In genomic region chr12:43675048-43675904, GRCh38 we compare ENCODE assay signal across 21 cellular contexts.
DNase-seq lines count a peak whose midpoint lies in the region; ATAC-seq and TF ChIP-seq lines count a peak whose summit lies in the region.
"Had no signal": no experiment of that assay in that cellular context is flagged by ENCODE, and none has a peak within 500 bp of the region (broad histone marks: within the 10 kb centered on the region; RNA-seq: fewer than 3 reads in every experiment).

No MANE protein-coding gene starts in this region.

- H3K4me3 ChIP-seq in fibroblast of the aortic adventitia (ENCODE audit: low read depth, low read length): no peak overlapping the region
- no peak overlapping the region for H3K4me3 ChIP-seq in mucosa of descending colon
- H3K4me3 ChIP-seq: A549, coronary artery, GM23248, heart right ventricle, PC-9, SJSA1, tibial artery had no signal

- H3K4me1 ChIP-seq in mucosa of descending colon (ENCODE audit: low read depth): no peaks in the 10 kb centered on the region
- H3K4me1 ChIP-seq: A549, heart right ventricle, SJSA1, tibial artery had no signal

- H3K36me3 ChIP-seq in mucosa of descending colon (ENCODE audit: low read depth): no peaks in the 10 kb centered on the region
- H3K36me3 ChIP-seq: heart right ventricle, SJSA1, tibial artery had no signal

- no peak for TF ChIP-seq EP300 in Ishikawa (IDR thresholded peaks at IDR 0.05; ENCODE audit: borderline replicate concordance)

- intact Hi-C loops in mucosa of descending colon (cut with DNase I, micrococcal nuclease): no loop called here

- no peaks in the 10 kb centered on the region for H3K9me3 ChIP-seq in mucosa of descending colon
- H3K9me3 ChIP-seq: A549, SJSA1, tibial artery had no signal

- ATAC-seq in mucosa of descending colon: peak; percentile 12
- ATAC-seq: heart right ventricle had no signal

- TF ChIP-seq CTCF in fibroblast of the aortic adventitia (IDR thresholded peaks at IDR 0.05; ENCODE audit: insufficient read depth, low read length) (no peak), mucosa of descending colon (IDR thresholded peaks at IDR 0.05) (no peak)

- TF ChIP-seq RAD21 in Ishikawa (IDR thresholded peaks at IDR 0.05; ENCODE audit: low read depth): no peak

- DNase-seq in AG08396 (ENCODE audit: low spot score) (peak; percentile 11), fibroblast of the aortic adventitia (ENCODE audit: low read depth) (peak; percentile 2), mucosa of descending colon (no peak), NCI-H2081 treated with DMSO at 0.1 percent for 48 hours (lab: John Stamatoyannopoulos, UW) (no peak), NCI-H1436 treated with DMSO at 0.1 percent for 48 hours (lab: John Stamatoyannopoulos, UW) (no peak), amygdala (lab: John Stamatoyannopoulos, UW) (no peak), T-helper 2 cell (no peak)
- DNase-seq: activated CD8-positive, alpha-beta memory T cell treated with anti-CD3 and anti-CD28 coated beads, Interleukin-2, amount 50 U/mL, for 48 hours; activated gamma-delta T cell; COR-L47; heart right ventricle; NCI-H446 treated with DMSO at 0.1 percent for 48 hours; nucleus accumbens; T-helper 17 cell; tibial artery had no signal

TF ChIP-seq in Ishikawa, 13 proteins besides CTCF, POLR2A, EP300 and RAD21:
- TF ChIP-seq TEAD4 (IDR thresholded peaks at IDR 0.05) (peak; percentile 90), NFIC (IDR thresholded peaks at IDR 0.05) (no peak), EGR1 (IDR thresholded peaks at IDR 0.05) (no peak)

Comparison
In these comparisons a context has a peak if more than half of its experiments do, and no peak if none do; other contexts are left out.
1. DNase-seq: peak in AG08396 (single experiment) and fibroblast of the aortic adventitia (single experiment); none in mucosa of descending colon (0 of 3), NCI-H2081 treated with DMSO at 0.1 percent for 48 hours (single experiment), NCI-H1436 treated with DMSO at 0.1 percent for 48 hours (single experiment), amygdala (0 of 56) and T-helper 2 cell (0 of 5).